ENCODE assay signal across 28 cellular contexts in genomic region chr21:17859661-17860060, GRCh38.
DNase-seq lines count a peak whose midpoint lies in the region; ATAC-seq lines count a peak whose summit lies in the region.
"Had no signal": no experiment of that assay in that cellular context is flagged by ENCODE, and none has a peak within 500 bp of the region (broad histone marks: within the 10 kb centered on the region; RNA-seq: fewer than 3 reads in every experiment).

No MANE protein-coding gene starts in this region.

- ATAC-seq in GM18907 (IDR thresholded peaks at IDR 0.05; ENCODE audit: unreplicated experiment): no peak

- no peak overlapping the region for H3K27ac Mint-ChIP-seq in T-helper 2 cell treated with Interferon-gamma antibody and Interleukin-4, amounts not matched to agents 5 μg/mL and 100 μg/mL, for 36 hours
- H3K27ac Mint-ChIP-seq: CD14-positive monocyte had no signal

- H3K36me3 Mint-ChIP-seq in T-helper 2 cell treated with Interferon-gamma antibody and Interleukin-4, amounts not matched to agents 5 μg/mL and 100 μg/mL, for 36 hours (ENCODE audit: low read depth): no peaks in the 10 kb centered on the region
- H3K36me3 Mint-ChIP-seq: CD14-positive monocyte had no signal

- H3K4me3 Mint-ChIP-seq in T-helper 2 cell treated with Interferon-gamma antibody and Interleukin-4, amounts not matched to agents 5 μg/mL and 100 μg/mL, for 36 hours: no peak overlapping the region
- H3K4me3 Mint-ChIP-seq: CD14-positive monocyte; CD8-positive, alpha-beta memory T cell had no signal

- H3K9me3 Mint-ChIP-seq in T-helper 2 cell treated with Interferon-gamma antibody and Interleukin-4, amounts not matched to agents 5 μg/mL and 100 μg/mL, for 36 hours: no peaks in the 10 kb centered on the region

- peak; percentile 69 for DNase-seq in Ammon's horn (ENCODE audit: low spot score)
- DNase-seq in caudate nucleus (lab: John Stamatoyannopoulos, UW): peak in 2 of 61 donors; percentile 2 to 36
- DNase-seq in inferior parietal cortex (ENCODE audit: extremely low spot score): peak; percentile 73
- peak; percentile 98 for DNase-seq in pons (ENCODE audit: low spot score)
- no peak for DNase-seq in T-helper 2 cell treated with Interferon-gamma antibody and Interleukin-4, amounts not matched to agents 5 μg/mL and 100 μg/mL, for 36 hours (ENCODE audit: low spot score)
- no peak for DNase-seq in NCI-H524 (lab: John Stamatoyannopoulos, UW)
- DNase-seq in DMS114 treated with DMSO at 0.1 percent for 48 hours (lab: John Stamatoyannopoulos, UW; ENCODE audit: unreplicated experiment): no peak
- DNase-seq: BE2C; CD8-positive, alpha-beta memory T cell; DMS 273 treated with DMSO at 0.1 percent for 48 hours; DMS79 treated with DMSO at 0.1 percent for 48 hours; GF-D8; H7; KG1; MG63; NCI-H1105 treated with DMSO at 0.1 percent for 48 hours; NCI-H146; NCI-H1930; NCI-H446; NCI-H526; NCI-H82; NK-92 treated with Interleukin-12 subunit alpha and Interleukin-12 subunit beta, amount 100 ng/mL, for 24 hours; Right ventricle myocardium superior; RPMI8226 had no signal

- no peaks in the 10 kb centered on the region for H3K27me3 Mint-ChIP-seq in T-helper 2 cell treated with Interferon-gamma antibody and Interleukin-4, amounts not matched to agents 5 μg/mL and 100 μg/mL, for 36 hours (ENCODE audit: low read depth)

- peak overlapping the region; percentile 98 for H3K27ac ChIP-seq in caudate nucleus (ENCODE audit: low read depth, low read length)
- H3K27ac ChIP-seq: 22Rv1, SJSA1 had no signal

- H3K4me1 Mint-ChIP-seq in T-helper 2 cell treated with Interferon-gamma antibody and Interleukin-4, amounts not matched to agents 5 μg/mL and 100 μg/mL, for 36 hours (ENCODE audit: low read depth): no peaks in the 10 kb centered on the region
- H3K4me1 Mint-ChIP-seq: CD14-positive monocyte; CD8-positive, alpha-beta memory T cell had no signal

Comparison
In these comparisons a context has a peak if more than half of its experiments do, and no peak if none do; other contexts are left out.
1. DNase-seq: peak in Ammon's horn (single experiment), inferior parietal cortex (single experiment) and pons (single experiment); none in T-helper 2 cell treated with Interferon-gamma antibody and Interleukin-4, amounts not matched to agents 5 μg/mL and 100 μg/mL, for 36 hours (single experiment), NCI-H524 (0 of 2) and DMS114 treated with DMSO at 0.1 percent for 48 hours (single experiment).